10 cellular contexts compared by ENCODE assay signal in the genomic region with DNA sequence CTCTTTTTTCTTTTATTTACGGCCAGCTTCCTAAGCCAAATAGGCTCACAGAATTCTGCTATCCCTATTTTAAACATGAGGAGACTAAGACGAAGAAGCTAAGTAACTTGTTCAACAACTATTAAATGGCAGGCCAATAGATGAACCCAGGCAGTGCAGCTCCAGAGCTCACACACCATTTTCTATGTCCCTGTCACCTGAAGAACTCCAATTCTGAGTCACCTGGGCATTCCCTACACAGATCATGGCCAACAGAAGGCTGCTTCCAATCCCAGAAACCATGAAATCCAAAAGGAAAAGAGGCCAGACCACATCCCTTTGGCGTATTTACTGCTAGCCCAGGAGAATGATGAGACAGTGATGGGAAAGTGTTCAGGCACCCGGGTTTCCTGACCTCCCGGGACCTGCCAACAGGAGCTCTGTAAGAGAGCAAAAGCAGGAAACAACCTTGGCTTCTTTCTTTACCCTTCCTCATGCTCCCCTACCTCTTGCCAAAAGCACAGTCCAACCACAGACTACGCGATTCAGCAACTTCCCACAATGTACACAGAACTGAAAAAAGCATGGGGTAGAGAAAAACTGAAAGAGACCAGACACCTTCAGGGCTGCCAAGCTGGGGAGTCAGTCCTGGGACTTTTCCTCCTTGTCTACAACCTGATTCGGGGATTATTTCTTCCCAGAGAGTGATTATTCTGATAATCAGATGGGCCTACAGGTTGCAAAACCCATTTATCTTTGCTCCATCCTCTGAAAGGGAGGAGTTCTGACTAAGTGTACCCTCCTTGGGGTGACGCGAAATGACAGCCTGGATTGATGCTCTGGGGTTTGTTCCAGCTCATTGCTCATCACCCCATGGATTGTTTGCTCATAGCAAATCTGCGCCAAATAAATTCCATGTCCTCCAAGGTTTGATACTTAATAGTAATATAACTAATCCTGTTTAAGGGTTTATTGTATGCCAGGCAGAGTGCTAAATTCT. TPM values are rescaled to one million over a fixed set of nuclear protein-coding genes. Genes with fewer than 3 reads are reported as not detected.
DNase-seq lines count a peak whose midpoint lies in the region; ATAC-seq and TF ChIP-seq lines count a peak whose summit lies in the region.
"Had no signal": no experiment of that assay in that cellular context is flagged by ENCODE, and none has a peak within 500 bp of the region (broad histone marks: within the 10 kb centered on the region; RNA-seq: fewer than 3 reads in every experiment).

No MANE protein-coding gene starts in this region.

- no peak for ATAC-seq in GM18870 (IDR thresholded peaks at IDR 0.05; ENCODE audit: unreplicated experiment)
- ATAC-seq in CD8-positive, alpha-beta T cell: no peak

- no peak for TF ChIP-seq POLR2A in esophagus muscularis mucosa (IDR thresholded peaks at IDR 0.05; ENCODE audit: low read depth)

- peaks cover 0 to 14% (median 12%) of the 10 kb centered on the region in 4 donors for H3K4me1 ChIP-seq in esophagus muscularis mucosa
- H3K4me1 ChIP-seq in CD8-positive, alpha-beta T cell (ENCODE audit: insufficient read depth, low read length): no peaks in the 10 kb centered on the region

- no peak overlapping the region for H3K4me3 ChIP-seq in esophagus muscularis mucosa
- no peak overlapping the region for H3K4me3 ChIP-seq in CD8-positive, alpha-beta T cell (ENCODE audit: low read depth, low read length)
- H3K4me3 ChIP-seq: SK-N-MC had no signal

- no peaks in the 10 kb centered on the region for H3K27me3 ChIP-seq in esophagus muscularis mucosa
- no peaks in the 10 kb centered on the region for H3K27me3 ChIP-seq in CD8-positive, alpha-beta T cell (ENCODE audit: insufficient read depth, low read length)

- H3K27me3 Mint-ChIP-seq in CD8-positive, alpha-beta T cell (ENCODE audit: low read depth): no peaks in the 10 kb centered on the region
- H3K27me3 Mint-ChIP-seq: CD4-positive, CD25-positive, alpha-beta regulatory T cell had no signal

- peaks cover 20% of the 10 kb centered on the region for H3K36me3 Mint-ChIP-seq in CD8-positive, alpha-beta T cell

- H3K36me3 ChIP-seq in esophagus muscularis mucosa: peaks cover 0 to 6% (median 0%) of the 10 kb centered on the region in 4 donors
- no peaks in the 10 kb centered on the region for H3K36me3 ChIP-seq in CD8-positive, alpha-beta T cell (ENCODE audit: insufficient read depth, low read length)

- WGBS in esophagus muscularis mucosa: 51% methylated on average over 11 of the region's 11 CpGs

- H3K27ac ChIP-seq in esophagus muscularis mucosa (replicated peaks in 1 of 4): peak overlapping the region in 3 of 4 donors; percentile 34 to 63 (median 61)
- no peak overlapping the region for H3K27ac ChIP-seq in CD8-positive, alpha-beta T cell (ENCODE audit: low read depth, low read length)
- H3K27ac ChIP-seq: SK-N-MC had no signal

- H3K9me3 Mint-ChIP-seq in CD8-positive, alpha-beta T cell: no peaks in the 10 kb centered on the region
- H3K9me3 Mint-ChIP-seq: CD4-positive, CD25-positive, alpha-beta regulatory T cell had no signal

- H3K9me3 ChIP-seq in esophagus muscularis mucosa: no peaks in the 10 kb centered on the region
- H3K9me3 ChIP-seq in CD8-positive, alpha-beta T cell (ENCODE audit: low read length): no peaks in the 10 kb centered on the region

- TF ChIP-seq CTCF in esophagus muscularis mucosa (IDR thresholded peaks at IDR 0.05): no peak
- no peak for TF ChIP-seq CTCF in CD8-positive, alpha-beta T cell (IDR thresholded peaks at IDR 0.05)

- intact Hi-C loops in esophagus muscularis mucosa (cut with DNase I): no loop called here
- intact Hi-C loops in CD8-positive, alpha-beta T cell (cut with DNase I, micrococcal nuclease): no loop called here

- POLR2A ChIA-PET in CD8-positive, alpha-beta T cell (lab: Charles Lee): no interaction called here

- no peak overlapping the region for H3K4me3 Mint-ChIP-seq in CD8-positive, alpha-beta T cell
- H3K4me3 Mint-ChIP-seq: CD4-positive, CD25-positive, alpha-beta regulatory T cell had no signal

- no peaks in the 10 kb centered on the region for H3K4me1 Mint-ChIP-seq in CD8-positive, alpha-beta T cell (ENCODE audit: low read depth)

- no peak for TF ChIP-seq EP300 in esophagus muscularis mucosa (IDR thresholded peaks at IDR 0.05)

- H3K27ac Mint-ChIP-seq in CD8-positive, alpha-beta T cell: no peak overlapping the region

- DNase-seq in NCI-H524 (lab: John Stamatoyannopoulos, UW) (peak; percentile 62), NCI-H524 treated with DMSO at 0.1 percent for 48 hours (lab: John Stamatoyannopoulos, UW) (no peak), NCI-H446 treated with DMSO at 0.1 percent for 48 hours (lab: John Stamatoyannopoulos, UW) (peak; percentile 62), esophagus muscularis mucosa (ENCODE audit: extremely low spot score) (no peak), stromal cell of bone marrow (ENCODE audit: low read depth) (peak; percentile 90), medulla oblongata (ENCODE audit: extremely low spot score) (no peak)
- DNase-seq in CD8-positive, alpha-beta T cell: no peak
- DNase-seq: CD4-positive, CD25-positive, alpha-beta regulatory T cell had no signal

- CTCF ChIA-PET in CD8-positive, alpha-beta T cell (lab: Charles Lee): no interaction called here

RNA-seq across cellular contexts. Expression of a gene that starts 47.8 kb away (rescaled TPM):
- total RNA-seq in esophagus muscularis mucosa: 1 to 10 TPM in 1 of 4 donors, under 1 TPM in 3; 0.13 to 1.3 (median 0.49) TPM
- total RNA-seq in CD8-positive, alpha-beta T cell: 1 to 10 TPM; 2.5 to 4.0 TPM

Comparison
In these comparisons a context has a peak if more than half of its experiments do, and no peak if none do; other contexts are left out.
1. DNase-seq: peak in NCI-H524 (2 of 2), NCI-H446 treated with DMSO at 0.1 percent for 48 hours (single experiment) and stromal cell of bone marrow (single experiment); none in NCI-H524 treated with DMSO at 0.1 percent for 48 hours (single experiment), esophagus muscularis mucosa (single experiment), medulla oblongata (single experiment) and CD8-positive, alpha-beta T cell (0 of 7).